22 cellular contexts compared by ENCODE assay signal in the genomic region with DNA sequence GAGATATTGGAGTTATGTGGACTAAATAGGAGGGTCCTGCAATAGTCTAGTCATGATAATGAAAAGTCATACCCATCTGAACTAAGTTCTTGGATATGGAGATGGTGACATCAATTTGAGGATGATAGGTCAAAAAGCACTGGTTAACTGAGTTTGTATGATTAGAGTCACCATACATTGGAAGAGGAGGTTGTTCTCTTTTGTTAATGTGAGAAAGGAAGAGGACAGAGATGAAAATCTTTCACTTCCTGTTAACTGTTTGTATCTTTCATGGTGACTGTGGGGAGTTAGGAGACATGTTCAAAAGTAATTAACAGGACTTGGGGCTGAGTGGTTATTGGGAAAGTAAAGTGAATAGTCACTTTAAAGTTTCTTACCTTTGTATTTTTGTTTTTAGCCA. TPM values are rescaled to one million over a fixed set of nuclear protein-coding genes. Genes with fewer than 3 reads are reported as not detected.
A peak's percentile ranks its signal among the peaks of the same experiment; 100 is the strongest.
DNase-seq lines count a peak whose midpoint lies in the region; ATAC-seq, FAIRE-seq and TF ChIP-seq lines count a peak whose summit lies in the region.
"Had no signal": no experiment of that assay in that cellular context is flagged by ENCODE, and none has a peak within 500 bp of the region (broad histone marks: within the 10 kb centered on the region; RNA-seq: fewer than 3 reads in every experiment).

No MANE protein-coding gene starts in this region.

- CTCF ChIA-PET in activated CD8-positive, alpha-beta T cell treated with anti-CD3 and anti-CD28 coated beads, Interleukin-2, amount 10 ng/mL, durations not matched to agents 7 days and 5 days (lab: Charles Lee) = no interaction called here

- H3K4me3 Mint-ChIP-seq in activated CD8-positive, alpha-beta T cell treated with anti-CD3 and anti-CD28 coated beads, Interleukin-2, amount 10 ng/mL, durations not matched to agents 7 days and 5 days = no peak overlapping the region
- H3K4me3 Mint-ChIP-seq: activated CD4-positive, alpha-beta T cell treated with anti-CD3 and anti-CD28 coated beads, Interleukin-2, amount 10 ng/mL, durations not matched to agents 7 days and 5 days had no signal

- H4K20me1 ChIP-seq in BLaER1 = no peaks in the 10 kb centered on the region

- no peak overlapping the region for H3K27ac ChIP-seq in BLaER1
- H3K27ac ChIP-seq: breast epithelium, gastroesophageal sphincter, uterus had no signal

- H3K4me1 ChIP-seq in BLaER1 = peaks cover 7% of the 10 kb centered on the region
- H3K4me1 ChIP-seq: breast epithelium, gastroesophageal sphincter, uterus had no signal

- H3K4me1 Mint-ChIP-seq in activated CD8-positive, alpha-beta T cell treated with anti-CD3 and anti-CD28 coated beads, Interleukin-2, amount 10 ng/mL, durations not matched to agents 7 days and 5 days (ENCODE audit: low read depth) = peaks cover 20% of the 10 kb centered on the region

- TF ChIP-seq POLR2A in GM12892 (IDR thresholded peaks at IDR 0.05; ENCODE audit: low read depth, low read length) = peak; percentile 23; the same call in 1 of the 2 replicates

- H3K9me3 ChIP-seq in BLaER1 = peaks cover 23% of the 10 kb centered on the region
- H3K9me3 ChIP-seq: breast epithelium, gastroesophageal sphincter, uterus had no signal

- no peak overlapping the region for H3K9ac ChIP-seq in BLaER1

- no peak for FAIRE-seq in GM12892 (lab: Jason Lieb, UNC)

- DNase-seq in GM12892 (ENCODE audit: insufficient read length) (no peak), NOMO-1 treated with dmso at 0.1 percent for 144 hours (lab: John Stamatoyannopoulos, UW; ENCODE audit: unreplicated experiment) (peak; percentile 30), NCI-H82 (lab: John Stamatoyannopoulos, UW) (no peak), NCI-H2107 treated with DMSO at 0.1 percent for 48 hours (lab: John Stamatoyannopoulos, UW; ENCODE audit: unreplicated experiment) (no peak)
- DNase-seq in activated CD8-positive, alpha-beta T cell treated with anti-CD3 and anti-CD28 coated beads, Interleukin-2, amount 10 ng/mL, durations not matched to agents 7 days and 5 days = no peak
- DNase-seq: activated CD4-positive, alpha-beta T cell treated with anti-CD3 and anti-CD28 coated beads, Interleukin-2, amount 10 ng/mL, durations not matched to agents 7 days and 5 days; activated T-cell treated with anti-CD3 and anti-CD28 coated beads, Interleukin-2, amount 50 U/mL, for 48 hours; COR-L47; erythroblast; left colon; MM.1S; NCI-H2081 treated with DMSO at 0.1 percent for 48 hours; NCI-H510A treated with DMSO at 0.1 percent for 48 hours; stimulated activated CD4-positive, alpha-beta T cell treated with anti-CD3 and anti-CD28 coated beads, Interleukin-4, amount 100 ng/mL, for 1 hour; T1000; uterus had no signal

- POLR2A ChIA-PET in activated CD8-positive, alpha-beta T cell treated with anti-CD3 and anti-CD28 coated beads, Interleukin-2, amount 10 ng/mL, durations not matched to agents 7 days and 5 days (lab: Charles Lee) = no interaction called here

- H3K9me3 Mint-ChIP-seq in activated CD8-positive, alpha-beta T cell treated with anti-CD3 and anti-CD28 coated beads, Interleukin-2, amount 10 ng/mL, durations not matched to agents 7 days and 5 days (ENCODE audit: insufficient read depth) = no peaks in the 10 kb centered on the region
- H3K9me3 Mint-ChIP-seq: activated CD4-positive, alpha-beta T cell treated with anti-CD3 and anti-CD28 coated beads, Interleukin-2, amount 10 ng/mL, durations not matched to agents 7 days and 5 days had no signal

- H3K27me3 Mint-ChIP-seq in activated CD8-positive, alpha-beta T cell treated with anti-CD3 and anti-CD28 coated beads, Interleukin-2, amount 10 ng/mL, durations not matched to agents 7 days and 5 days (ENCODE audit: low read depth) = no peaks in the 10 kb centered on the region
- H3K27me3 Mint-ChIP-seq: activated CD4-positive, alpha-beta T cell treated with anti-CD3 and anti-CD28 coated beads, Interleukin-2, amount 10 ng/mL, durations not matched to agents 7 days and 5 days; progenitor cell of endocrine pancreas had no signal

- peaks cover 54% of the 10 kb centered on the region for H3K36me3 ChIP-seq in BLaER1
- H3K36me3 ChIP-seq: uterus had no signal

- peaks cover 59% of the 10 kb centered on the region for H3K36me3 Mint-ChIP-seq in activated CD8-positive, alpha-beta T cell treated with anti-CD3 and anti-CD28 coated beads, Interleukin-2, amount 10 ng/mL, durations not matched to agents 7 days and 5 days (ENCODE audit: low read depth)

- no peaks in the 10 kb centered on the region for H3K27me3 ChIP-seq in BLaER1
- H3K27me3 ChIP-seq: breast epithelium, gastroesophageal sphincter, uterus had no signal

- H3K4me2 ChIP-seq in BLaER1 = 0 out of 2 replicates have a peak overlapping the region, but pooled peaks have one; percentile 3

- peak overlapping the region; percentile 1 for H3K27ac Mint-ChIP-seq in activated CD8-positive, alpha-beta T cell treated with anti-CD3 and anti-CD28 coated beads, Interleukin-2, amount 10 ng/mL, durations not matched to agents 7 days and 5 days
- H3K27ac Mint-ChIP-seq: activated CD4-positive, alpha-beta T cell treated with anti-CD3 and anti-CD28 coated beads, Interleukin-2, amount 10 ng/mL, durations not matched to agents 7 days and 5 days; progenitor cell of endocrine pancreas had no signal

- no peak overlapping the region for H3K4me3 ChIP-seq in BLaER1
- H3K4me3 ChIP-seq: breast epithelium, gastroesophageal sphincter, uterus had no signal

- ATAC-seq in activated CD8-positive, alpha-beta T cell treated with anti-CD3 and anti-CD28 coated beads, Interleukin-2, amount 10 ng/mL, durations not matched to agents 7 days and 5 days = peak; percentile 44
- ATAC-seq in GM18519 (IDR thresholded peaks at IDR 0.05; ENCODE audit: low FRiP score, unreplicated experiment) = no peak
- ATAC-seq in HG02870 (IDR thresholded peaks at IDR 0.05; ENCODE audit: unreplicated experiment) = no peak
- ATAC-seq: gastroesophageal sphincter, left colon had no signal

RNA-seq across cellular contexts. Expression of gene TMEM62, which starts 11.1 kb away (rescaled TPM):
- polyA plus RNA-seq in GM12892 (2012; ENCODE audit: missing spikeins) = 14.0 TPM
- 10 to 100 TPM; 20.4 to 21.9 TPM for total RNA-seq in activated CD8-positive, alpha-beta T cell treated with anti-CD3 and anti-CD28 coated beads, Interleukin-2, amount 10 ng/mL, durations not matched to agents 7 days and 5 days

RNA-seq across cellular contexts. Expression of gene UBR1, which starts 38.7 kb away (rescaled TPM):
- 13.2 TPM for polyA plus RNA-seq in GM12892 (2012; ENCODE audit: missing spikeins)
- 10 to 100 TPM; 35.4 to 39.5 TPM for total RNA-seq in activated CD8-positive, alpha-beta T cell treated with anti-CD3 and anti-CD28 coated beads, Interleukin-2, amount 10 ng/mL, durations not matched to agents 7 days and 5 days

RNA-seq across cellular contexts. Expression of gene CCNDBP1, which starts 40.7 kb away (rescaled TPM):
- polyA plus RNA-seq in GM12892 (2012; ENCODE audit: missing spikeins) = 45.6 TPM
- 10 to 100 TPM; 58.0 to 63.2 TPM for total RNA-seq in activated CD8-positive, alpha-beta T cell treated with anti-CD3 and anti-CD28 coated beads, Interleukin-2, amount 10 ng/mL, durations not matched to agents 7 days and 5 days
